In the genomic region with DNA sequence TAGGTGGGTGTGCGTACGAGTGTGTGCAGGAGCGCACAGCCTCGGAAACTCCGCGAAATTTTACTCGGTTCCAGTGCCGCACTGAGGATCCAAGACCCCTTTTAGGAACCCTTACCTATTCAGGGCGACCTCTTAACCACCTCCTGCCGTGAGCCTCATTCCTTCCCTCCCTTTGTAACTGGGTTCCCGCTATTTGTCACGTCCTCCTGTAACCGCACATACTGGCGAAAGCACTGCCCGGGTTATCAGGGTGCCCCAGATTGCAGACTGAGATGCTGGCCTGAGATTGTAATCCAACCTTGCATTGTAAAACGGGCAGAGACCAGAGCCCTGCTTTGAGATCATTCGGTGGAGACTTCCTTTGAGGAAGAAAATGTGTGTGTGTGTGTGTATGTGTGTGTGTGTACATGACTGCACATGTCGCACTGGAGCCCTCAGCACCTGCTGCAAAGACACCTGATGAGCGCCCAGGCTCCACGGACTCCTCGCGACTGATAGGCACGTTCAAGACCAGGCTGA, we compare ENCODE assay signal across 8 cellular contexts.
DNase-seq lines count a peak whose midpoint lies in the region; TF ChIP-seq lines count a peak whose summit lies in the region.

No MANE protein-coding gene starts in this region.

- no peak for TF ChIP-seq CTCF in HFF-Myc (IDR thresholded peaks at IDR 0.05; ENCODE audit: low read depth, low read length, missing control alignments)
- TF ChIP-seq CTCF in fibroblast of pulmonary artery (IDR thresholded peaks at IDR 0.05; ENCODE audit: low read length, missing control alignments) = no peak

- peaks cover 10% of the 10 kb centered on the region for H3K4me1 ChIP-seq in neuron (ENCODE audit: insufficient read depth, low read length)

- H3K27me3 ChIP-seq in neuron (ENCODE audit: insufficient read depth, low read length) = no peaks in the 10 kb centered on the region

- H2AFZ ChIP-seq in neuron (ENCODE audit: low read depth, low read length) = peak overlapping the region; percentile 92

- H3K4me3 ChIP-seq in HFF-Myc (replicated peaks; ENCODE audit: low read depth, low read length) = peak overlapping the region; percentile 80
- H3K4me3 ChIP-seq in fibroblast of pulmonary artery (replicated peaks; ENCODE audit: low read depth, low read length) = peak overlapping the region; percentile 83
- peak overlapping the region; percentile 62 for H3K4me3 ChIP-seq in neuron (ENCODE audit: low read length)

- DNase-seq in NCI-H2107 treated with DMSO at 0.1 percent for 48 hours (lab: John Stamatoyannopoulos, UW; ENCODE audit: unreplicated experiment) (peak; percentile 6), NCI-H2107 (lab: John Stamatoyannopoulos, UW) (no peak), HFF-Myc (ENCODE audit: extremely low read depth, low read depth) (no peak), NCI-H146 (lab: John Stamatoyannopoulos, UW) (peak; percentile 56), fibroblast of pulmonary artery (ENCODE audit: low read depth) (peak; percentile 29), AG20443 (ENCODE audit: low spot score) (no peak)
- peak; percentile 33 for DNase-seq in activated CD8-positive, alpha-beta memory T cell treated with anti-CD3 and anti-CD28 coated beads, Interleukin-2, amount 50 U/mL, for 4 hours

- no peaks in the 10 kb centered on the region for H3K9me3 ChIP-seq in neuron (ENCODE audit: low read length)

- H3K36me3 ChIP-seq in neuron (ENCODE audit: insufficient read depth, low read length) = no peaks in the 10 kb centered on the region

Comparison
In these comparisons a context has a peak if more than half of its experiments do, and no peak if none do; other contexts are left out.
1. DNase-seq: peak in NCI-H2107 treated with DMSO at 0.1 percent for 48 hours (single experiment), NCI-H146 (single experiment), activated CD8-positive, alpha-beta memory T cell treated with anti-CD3 and anti-CD28 coated beads, Interleukin-2, amount 50 U/mL, for 4 hours (single experiment) and fibroblast of pulmonary artery (single experiment); none in NCI-H2107 (single experiment), HFF-Myc (single experiment) and AG20443 (single experiment).
2. Peak in every context shown above with its lines, with median percentiles within 50 percentile points of each other: H3K4me3 ChIP-seq.